In genomic region chr20:48294196-48294595, GRCh38 we compare ENCODE assay signal across 1 cellular context.
TF ChIP-seq lines count a peak whose summit lies in the region.

No MANE protein-coding gene starts in this region.

TF ChIP-seq in WTC11, 78 proteins besides CTCF, POLR2A, EP300 and RAD21 (continued from another document):
- TF ChIP-seq, protein P1, sequence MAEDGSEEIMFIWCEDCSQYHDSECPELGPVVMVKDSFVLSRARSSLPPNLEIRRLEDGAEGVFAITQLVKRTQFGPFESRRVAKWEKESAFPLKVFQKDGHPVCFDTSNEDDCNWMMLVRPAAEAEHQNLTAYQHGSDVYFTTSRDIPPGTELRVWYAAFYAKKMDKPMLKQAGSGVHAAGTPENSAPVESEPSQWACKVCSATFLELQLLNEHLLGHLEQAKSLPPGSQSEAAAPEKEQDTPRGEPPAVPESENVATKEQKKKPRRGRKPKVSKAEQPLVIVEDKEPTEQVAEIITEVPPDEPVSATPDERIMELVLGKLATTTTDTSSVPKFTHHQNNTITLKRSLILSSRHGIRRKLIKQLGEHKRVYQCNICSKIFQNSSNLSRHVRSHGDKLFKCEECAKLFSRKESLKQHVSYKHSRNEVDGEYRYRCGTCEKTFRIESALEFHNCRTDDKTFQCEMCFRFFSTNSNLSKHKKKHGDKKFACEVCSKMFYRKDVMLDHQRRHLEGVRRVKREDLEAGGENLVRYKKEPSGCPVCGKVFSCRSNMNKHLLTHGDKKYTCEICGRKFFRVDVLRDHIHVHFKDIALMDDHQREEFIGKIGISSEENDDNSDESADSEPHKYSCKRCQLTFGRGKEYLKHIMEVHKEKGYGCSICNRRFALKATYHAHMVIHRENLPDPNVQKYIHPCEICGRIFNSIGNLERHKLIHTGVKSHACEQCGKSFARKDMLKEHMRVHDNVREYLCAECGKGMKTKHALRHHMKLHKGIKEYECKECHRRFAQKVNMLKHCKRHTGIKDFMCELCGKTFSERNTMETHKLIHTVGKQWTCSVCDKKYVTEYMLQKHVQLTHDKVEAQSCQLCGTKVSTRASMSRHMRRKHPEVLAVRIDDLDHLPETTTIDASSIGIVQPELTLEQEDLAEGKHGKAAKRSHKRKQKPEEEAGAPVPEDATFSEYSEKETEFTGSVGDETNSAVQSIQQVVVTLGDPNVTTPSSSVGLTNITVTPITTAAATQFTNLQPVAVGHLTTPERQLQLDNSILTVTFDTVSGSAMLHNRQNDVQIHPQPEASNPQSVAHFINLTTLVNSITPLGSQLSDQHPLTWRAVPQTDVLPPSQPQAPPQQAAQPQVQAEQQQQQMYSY (CRISPR knock-in tag; IDR thresholded peaks at IDR 0.05) = no peak
- TF ChIP-seq FOXK1 (CRISPR knock-in tag; IDR thresholded peaks at IDR 0.05) (no peak), EMX1 (CRISPR knock-in tag; IDR thresholded peaks at IDR 0.05) (no peak)
TF ChIP-seq in WTC11: peak in this region for 2.
